Comparison of ENCODE assay signal across 11 cellular contexts in the genomic region with DNA sequence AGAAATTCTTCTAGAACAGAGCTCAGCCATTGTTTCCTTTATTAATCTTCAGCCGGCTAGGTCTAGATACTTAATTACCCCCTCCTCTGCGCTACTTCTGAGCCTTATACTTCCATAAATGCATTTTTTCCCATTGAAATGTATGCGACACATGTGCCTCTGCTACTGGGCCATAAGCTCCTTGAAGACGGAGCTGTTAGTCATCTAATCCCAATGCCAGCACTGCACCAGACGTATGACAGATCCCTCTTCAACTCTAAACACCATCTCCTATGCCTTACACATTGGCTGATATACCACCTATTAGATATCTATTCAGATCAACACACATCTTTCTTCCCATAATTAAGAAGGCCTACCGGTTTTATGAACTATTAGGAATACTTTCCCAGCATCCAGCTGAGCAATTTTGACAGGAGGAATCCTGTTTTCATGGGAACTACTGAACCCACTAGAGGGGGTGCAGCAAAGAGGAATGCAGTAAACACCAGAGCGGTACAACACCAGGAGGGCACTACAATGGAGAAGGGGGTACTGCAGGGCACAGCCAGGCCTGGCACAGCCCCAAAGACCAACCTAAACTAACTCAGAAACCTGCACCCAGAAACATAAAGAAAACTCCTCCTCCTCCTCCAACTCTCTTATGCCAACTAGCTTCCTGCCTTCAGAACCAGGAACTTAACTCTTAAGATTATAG. TPM values are rescaled to one million over a fixed set of nuclear protein-coding genes. Genes with fewer than 3 reads are reported as not detected.
DNase-seq lines count a peak whose midpoint lies in the region; ATAC-seq and TF ChIP-seq lines count a peak whose summit lies in the region.
"Had no signal": no experiment of that assay in that cellular context is flagged by ENCODE, and none has a peak within 500 bp of the region (broad histone marks: within the 10 kb centered on the region; RNA-seq: fewer than 3 reads in every experiment).

No MANE protein-coding gene starts in this region.

- H3K4me3 Mint-ChIP-seq in activated CD8-positive, alpha-beta T cell treated with anti-CD3 and anti-CD28 coated beads for 36 hours = no peak overlapping the region
- no peak overlapping the region for H3K4me3 Mint-ChIP-seq in activated CD8-positive, alpha-beta T cell treated with anti-CD3 and anti-CD28 coated beads, Interleukin-2, amount 10 ng/mL, durations not matched to agents 7 days and 5 days

- H3K4me1 ChIP-seq in smooth muscle cell (ENCODE audit: low read depth) = peaks cover 13% of the 10 kb centered on the region

- ATAC-seq in activated CD8-positive, alpha-beta T cell treated with anti-CD3 and anti-CD28 coated beads for 36 hours = no peak
- ATAC-seq in activated CD8-positive, alpha-beta T cell treated with anti-CD3 and anti-CD28 coated beads, Interleukin-2, amount 10 ng/mL, durations not matched to agents 7 days and 5 days = no peak
- ATAC-seq in GM21515 (IDR thresholded peaks at IDR 0.05; ENCODE audit: unreplicated experiment) = no peak

- peak overlapping the region; percentile 41 for H3K4me2 ChIP-seq in smooth muscle cell

- DNase-seq in activated CD8-positive, alpha-beta T cell treated with anti-CD3 and anti-CD28 coated beads for 36 hours = no peak
- DNase-seq in activated CD8-positive, alpha-beta T cell treated with anti-CD3 and anti-CD28 coated beads, Interleukin-2, amount 10 ng/mL, durations not matched to agents 7 days and 5 days = no peak
- DNase-seq in RPMI7951 (ENCODE audit: low read depth) (peak; percentile 55), epithelial cell of esophagus (ENCODE audit: low read depth) (peak; percentile 56), smooth muscle cell (lab: John Stamatoyannopoulos, UW; ENCODE audit: unreplicated experiment) (no peak), NCI-H748 treated with DMSO at 0.1 percent for 48 hours (lab: John Stamatoyannopoulos, UW) (no peak), NCI-H1694 (lab: John Stamatoyannopoulos, UW) (no peak)
- DNase-seq: NCI-H2081, RPMI8226 had no signal

- no peak overlapping the region for H2AFZ ChIP-seq in smooth muscle cell (ENCODE audit: low read depth)

- H3K4me3 ChIP-seq in epithelial cell of esophagus (ENCODE audit: low read length) (no peak overlapping the region), smooth muscle cell (no peak overlapping the region)
- H3K4me3 ChIP-seq: thoracic aorta had no signal

- H3K27me3 ChIP-seq in smooth muscle cell (ENCODE audit: low read depth) = no peaks in the 10 kb centered on the region

- peaks cover 10% of the 10 kb centered on the region for H3F3A ChIP-seq in smooth muscle cell (ENCODE audit: low read depth)

- H4K20me1 ChIP-seq in smooth muscle cell (ENCODE audit: low read depth) = peaks cover 99% of the 10 kb centered on the region

- POLR2A ChIA-PET in activated CD8-positive, alpha-beta T cell treated with anti-CD3 and anti-CD28 coated beads for 36 hours (lab: Charles Lee) = interaction anchor here (1.0 to 1.4 kb wide), 4 partner anchors 10 to 24 kb away, joined by 3 to 5 read pairs (median 3); no protein-coding TSS in a partner anchor
- POLR2A ChIA-PET in activated CD8-positive, alpha-beta T cell treated with anti-CD3 and anti-CD28 coated beads, Interleukin-2, amount 10 ng/mL, durations not matched to agents 7 days and 5 days (lab: Charles Lee) = interaction anchor here (0.6 kb wide), 1 partner anchor 56 kb away, joined by 3 read pairs; no protein-coding TSS in a partner anchor

- H3K4me1 Mint-ChIP-seq in activated CD8-positive, alpha-beta T cell treated with anti-CD3 and anti-CD28 coated beads for 36 hours (ENCODE audit: low read depth) = peaks cover 69% of the 10 kb centered on the region
- peaks cover 73% of the 10 kb centered on the region for H3K4me1 Mint-ChIP-seq in activated CD8-positive, alpha-beta T cell treated with anti-CD3 and anti-CD28 coated beads, Interleukin-2, amount 10 ng/mL, durations not matched to agents 7 days and 5 days (ENCODE audit: low read depth)

- H3K79me2 ChIP-seq in smooth muscle cell (ENCODE audit: low read depth) = peaks cover 99% of the 10 kb centered on the region

- H3K9me3 ChIP-seq in smooth muscle cell (replicated peaks; ENCODE audit: low read depth) = no peaks in the 10 kb centered on the region
- H3K9me3 ChIP-seq: thoracic aorta had no signal

- H3K27ac Mint-ChIP-seq in activated CD8-positive, alpha-beta T cell treated with anti-CD3 and anti-CD28 coated beads for 36 hours = peak overlapping the region; percentile 44
- no peak overlapping the region for H3K27ac Mint-ChIP-seq in activated CD8-positive, alpha-beta T cell treated with anti-CD3 and anti-CD28 coated beads, Interleukin-2, amount 10 ng/mL, durations not matched to agents 7 days and 5 days

- peaks cover 41% of the 10 kb centered on the region for H3K36me3 Mint-ChIP-seq in activated CD8-positive, alpha-beta T cell treated with anti-CD3 and anti-CD28 coated beads for 36 hours (ENCODE audit: low read depth)
- peaks cover 43% of the 10 kb centered on the region for H3K36me3 Mint-ChIP-seq in activated CD8-positive, alpha-beta T cell treated with anti-CD3 and anti-CD28 coated beads, Interleukin-2, amount 10 ng/mL, durations not matched to agents 7 days and 5 days (ENCODE audit: low read depth)

- CTCF ChIA-PET in activated CD8-positive, alpha-beta T cell treated with anti-CD3 and anti-CD28 coated beads for 36 hours (lab: Charles Lee) = interaction anchor here (1.0 to 2.7 kb wide), 9 partner anchors 8 to 113 kb away, joined by 3 to 10 read pairs (median 5); no protein-coding TSS in a partner anchor
- CTCF ChIA-PET in activated CD8-positive, alpha-beta T cell treated with anti-CD3 and anti-CD28 coated beads, Interleukin-2, amount 10 ng/mL, durations not matched to agents 7 days and 5 days (lab: Charles Lee) = interaction anchor here (0.6 to 1.6 kb wide), 3 partner anchors 14 to 112 kb away, joined by 3 read pairs; no protein-coding TSS in a partner anchor

- H3K9me3 Mint-ChIP-seq in activated CD8-positive, alpha-beta T cell treated with anti-CD3 and anti-CD28 coated beads for 36 hours = no peaks in the 10 kb centered on the region
- no peaks in the 10 kb centered on the region for H3K9me3 Mint-ChIP-seq in activated CD8-positive, alpha-beta T cell treated with anti-CD3 and anti-CD28 coated beads, Interleukin-2, amount 10 ng/mL, durations not matched to agents 7 days and 5 days (ENCODE audit: insufficient read depth)

- WGBS in smooth muscle cell (ENCODE audit: low lambda C conversion rate) = 20% methylated on average over 7 of the region's 7 CpGs

- no peaks in the 10 kb centered on the region for H3K36me3 ChIP-seq in smooth muscle cell (ENCODE audit: low read depth)
- H3K36me3 ChIP-seq: thoracic aorta had no signal

- H3K27ac ChIP-seq in smooth muscle cell (ENCODE audit: low read depth) = peak overlapping the region; percentile 74
- H3K27ac ChIP-seq: thoracic aorta had no signal

- peak overlapping the region; percentile 24 for H3K9ac ChIP-seq in smooth muscle cell (ENCODE audit: low read depth)

- TF ChIP-seq CTCF in activated CD8-positive, alpha-beta T cell treated with anti-CD3 and anti-CD28 coated beads for 36 hours (IDR thresholded peaks at IDR 0.05) = no peak
- no peak for TF ChIP-seq CTCF in epithelial cell of esophagus (IDR thresholded peaks at IDR 0.05; ENCODE audit: insufficient read depth, low read depth, low read length, missing control alignments)
- no peak for TF ChIP-seq CTCF in smooth muscle cell (IDR thresholded peaks at IDR 0.05; ENCODE audit: borderline replicate concordance, insufficient read depth, poor library complexity, severe bottlenecking)

- intact Hi-C loops in activated CD8-positive, alpha-beta T cell treated with anti-CD3 and anti-CD28 coated beads for 36 hours (cut with micrococcal nuclease) = no loop called here

- H3K27me3 Mint-ChIP-seq in activated CD8-positive, alpha-beta T cell treated with anti-CD3 and anti-CD28 coated beads for 36 hours = no peaks in the 10 kb centered on the region
- H3K27me3 Mint-ChIP-seq in activated CD8-positive, alpha-beta T cell treated with anti-CD3 and anti-CD28 coated beads, Interleukin-2, amount 10 ng/mL, durations not matched to agents 7 days and 5 days (ENCODE audit: low read depth) = no peaks in the 10 kb centered on the region

RNA-seq across cellular contexts. Expression of a gene that starts 18.8 kb away (rescaled TPM):
- 100 to 1,000 TPM; 118 TPM for total RNA-seq in activated CD8-positive, alpha-beta T cell treated with anti-CD3 and anti-CD28 coated beads for 36 hours
- total RNA-seq in activated CD8-positive, alpha-beta T cell treated with anti-CD3 and anti-CD28 coated beads, Interleukin-2, amount 10 ng/mL, durations not matched to agents 7 days and 5 days = 100 to 1,000 TPM; 140 to 151 TPM
- total RNA-seq in RPMI7951 (2014; rRNA removed; shearing (Covaris generic)) = 74.9 and 92.5 TPM in 2 replicates
- 76.6 and 89.1 TPM in 2 replicates for total RNA-seq in smooth muscle cell
- polyA plus RNA-seq in smooth muscle cell = 80.2 and 105 TPM in 2 replicates

Comparison
In these comparisons a context has a peak if more than half of its experiments do, and no peak if none do; other contexts are left out.
1. DNase-seq: peak in RPMI7951 (single experiment) and epithelial cell of esophagus (single experiment); none in activated CD8-positive, alpha-beta T cell treated with anti-CD3 and anti-CD28 coated beads for 36 hours (single experiment), activated CD8-positive, alpha-beta T cell treated with anti-CD3 and anti-CD28 coated beads, Interleukin-2, amount 10 ng/mL, durations not matched to agents 7 days and 5 days (single experiment), smooth muscle cell (single experiment), NCI-H748 treated with DMSO at 0.1 percent for 48 hours (single experiment) and NCI-H1694 (single experiment).